In genomic region chr7:137928626-137929025, GRCh38 we compare ENCODE assay signal across 23 cellular contexts.
"Had no signal": no experiment of that assay in that cellular context is flagged by ENCODE, and none has a peak within 500 bp of the region (broad histone marks: within the 10 kb centered on the region; RNA-seq: fewer than 3 reads in every experiment).

No MANE protein-coding gene starts in this region.

- H3K4me3 Mint-ChIP-seq: activated B cell treated with CpG ODN at 0.5 μM for 24 hours; activated CD4-positive, alpha-beta T cell treated with anti-CD3 and anti-CD28 coated beads for 36 hours; activated naive CD8-positive, alpha-beta T cell; activated T-cell treated with anti-CD3 and anti-CD28 coated beads, Interleukin-2, amount 50 U/mL, for 4 hours; mesothelial cell of epicardium; naive thymus-derived CD8-positive, alpha-beta T cell had no signal

- ATAC-seq: activated CD4-positive, alpha-beta T cell treated with anti-CD3 and anti-CD28 coated beads for 36 hours; activated T-cell treated with anti-CD3 and anti-CD28 coated beads, Interleukin-2, amount 50 U/mL, for 4 hours; left lung; naive thymus-derived CD8-positive, alpha-beta T cell; pancreas; psoas muscle had no signal

- H3K27me3 Mint-ChIP-seq: activated B cell treated with CpG ODN at 0.5 μM for 24 hours; activated CD4-positive, alpha-beta T cell treated with anti-CD3 and anti-CD28 coated beads for 36 hours; activated naive CD8-positive, alpha-beta T cell; naive thymus-derived CD8-positive, alpha-beta T cell had no signal

- H3K4me3 ChIP-seq: adrenal gland, left lung, lung, pancreas, psoas muscle, right atrium auricular region, stomach, suprapubic skin, transverse colon had no signal

- H3K9me3 Mint-ChIP-seq: activated B cell treated with CpG ODN at 0.5 μM for 24 hours; activated T-cell treated with anti-CD3 and anti-CD28 coated beads, Interleukin-2, amount 50 U/mL, for 4 hours; activated T-helper 2 cell treated with anti-CD3 and anti-CD28 coated beads, Interferon-gamma antibody, Interleukin-2, Interleukin-4, amounts not matched to agents 10 μg/mL and 5 μg/mL and 100 μg/mL, durations not matched to agents 14 hours and 24 hours and 36 hours; naive thymus-derived CD8-positive, alpha-beta T cell had no signal

- H3K27ac Mint-ChIP-seq: activated B cell treated with CpG ODN at 0.5 μM for 24 hours; activated CD4-positive, alpha-beta T cell treated with anti-CD3 and anti-CD28 coated beads for 36 hours; activated naive CD8-positive, alpha-beta T cell; activated T-helper 2 cell treated with anti-CD3 and anti-CD28 coated beads, Interferon-gamma antibody, Interleukin-2, Interleukin-4, amounts not matched to agents 10 μg/mL and 5 μg/mL and 100 μg/mL, durations not matched to agents 14 hours and 24 hours and 36 hours; mesothelial cell of epicardium had no signal

- H3K27me3 ChIP-seq: adrenal gland, left lung, pancreas, right atrium auricular region, stomach, suprapubic skin, transverse colon had no signal

- DNase-seq: activated B cell treated with CpG ODN at 0.5 μM for 24 hours; activated CD4-positive, alpha-beta T cell treated with anti-CD3 and anti-CD28 coated beads for 36 hours; activated CD4-positive, alpha-beta T cell treated with anti-CD3 and anti-CD28 coated beads, Interleukin-2, amount 50 U/mL, for 48 hours; activated CD8-positive, alpha-beta memory T cell treated with anti-CD3 and anti-CD28 coated beads, Interleukin-2, amount 50 U/mL, for 48 hours; activated naive CD4-positive, alpha-beta T cell; activated T-cell treated with anti-CD3 and anti-CD28 coated beads, Interleukin-2, amount 50 U/mL, for 4 hours; adrenal gland; cerebellar nuclear complex; cortex of kidney; left lung; naive thymus-derived CD8-positive, alpha-beta T cell; pancreas; psoas muscle; stimulated activated CD4-positive, alpha-beta T cell treated with anti-CD3 and anti-CD28 coated beads, Interleukin-12 subunit alpha, Interleukin-12 subunit beta, amount 100 ng/mL, for 4 hours; stomach; T1000; transverse colon had no signal

- H3K9me3 ChIP-seq: adrenal gland, left lung, pancreas, psoas muscle, right atrium auricular region, stomach, suprapubic skin, transverse colon had no signal

- H3K27ac ChIP-seq: adrenal gland, left lung, pancreas, psoas muscle, right atrium auricular region, stomach, suprapubic skin, transverse colon had no signal
